Comparison of ENCODE assay signal across 8 cellular contexts in the genomic region with DNA sequence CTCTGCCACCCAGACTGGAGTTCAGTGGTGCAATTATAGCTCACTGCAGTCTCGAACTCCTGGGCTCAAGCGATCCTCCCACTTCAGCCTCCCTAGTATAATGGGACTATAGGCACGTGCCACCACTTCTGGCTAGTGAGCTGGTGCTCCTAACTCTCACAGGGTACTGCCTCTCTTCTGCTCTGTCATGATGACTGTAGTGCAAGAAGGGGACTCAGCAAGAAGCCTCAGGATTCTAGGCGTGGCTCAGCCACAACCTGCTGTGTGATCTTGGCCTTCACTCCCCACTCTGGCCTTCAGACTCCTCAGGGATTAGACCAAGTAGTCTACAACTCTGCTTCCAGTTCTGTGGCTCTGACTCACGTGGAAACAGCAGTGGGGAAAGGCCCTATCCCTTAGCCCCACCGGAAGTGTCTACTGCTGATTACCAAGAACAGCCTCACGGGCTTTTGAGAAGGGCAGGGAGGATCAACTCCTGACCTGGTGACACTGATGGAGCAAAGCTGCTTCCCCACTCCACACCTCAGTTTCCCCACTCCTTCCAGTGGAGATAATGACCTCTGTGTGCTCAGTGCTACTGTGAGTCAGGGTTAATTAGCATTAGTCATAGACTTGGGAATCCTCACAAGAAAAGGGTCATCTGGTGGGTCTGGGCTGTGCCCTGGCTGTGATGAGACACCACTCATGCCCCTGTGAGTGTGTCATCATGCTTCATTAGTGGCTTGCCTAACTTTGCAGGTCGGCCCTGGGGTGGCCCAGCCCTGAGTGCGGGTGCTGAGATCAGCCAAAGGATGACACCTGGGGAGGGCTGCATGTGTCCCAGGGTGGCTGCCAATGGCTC. TPM values are rescaled to one million over a fixed set of nuclear protein-coding genes. Genes with fewer than 3 reads are reported as not detected.
DNase-seq lines count a peak whose midpoint lies in the region; ATAC-seq and TF ChIP-seq lines count a peak whose summit lies in the region.

No MANE protein-coding gene starts in this region.

- peaks cover 0 to 9% (median 0%) of the 10 kb centered on the region in 3 donors for H3K4me1 ChIP-seq in gastroesophageal sphincter
- H3K4me1 ChIP-seq in stomach: peaks cover 20 to 27% (median 23%) of the 10 kb centered on the region in 4 donors

- DNase-seq in AG04450 (ENCODE audit: low read depth, low spot score) (peak; percentile 32), stomach (peak; percentile 31), HEK293T (ENCODE audit: extremely low spot score) (no peak), globus pallidus (ENCODE audit: low spot score) (no peak)

- CTCF ChIA-PET in AG04450 (lab: Charles Lee): interaction anchor here (0.6 to 4.2 kb wide), 26 partner anchors 10 to 822 kb away, joined by 3 to 50 read pairs (median 4); no protein-coding TSS in a partner anchor
- CTCF ChIA-PET in HEK293T (lab: Yijun Ruan, JAX): interaction anchor here (0.6 to 2.4 kb wide), 7 partner anchors 8 to 1150 kb away, joined by 3 to 10 read pairs (median 4); no protein-coding TSS in a partner anchor

- no peak for TF ChIP-seq POLR2A in gastroesophageal sphincter (IDR thresholded peaks at IDR 0.05)
- TF ChIP-seq POLR2A in stomach (IDR thresholded peaks at IDR 0.05): no peak

- H3K4me3 ChIP-seq in AG04450 (ENCODE audit: low read depth, low read length) (no peak overlapping the region), gastroesophageal sphincter (no peak overlapping the region), stomach (no peak overlapping the region)

- H3K27ac ChIP-seq in AG04450 (ENCODE audit: low read depth, low read length) (peak overlapping the region; percentile 88), VCaP (peak overlapping the region; percentile 76), gastroesophageal sphincter (peak overlapping the region in 2 of 4 donors; percentile 28 to 41), stomach (peak overlapping the region; percentile 48 to 88 (median 78))

- no peaks in the 10 kb centered on the region for H3K9me3 ChIP-seq in AG04450 (ENCODE audit: control insufficient read depth, insufficient read depth, low read length)
- no peaks in the 10 kb centered on the region for H3K9me3 ChIP-seq in gastroesophageal sphincter
- no peaks in the 10 kb centered on the region for H3K9me3 ChIP-seq in stomach

- H3K36me3 ChIP-seq in gastroesophageal sphincter (no peaks in the 10 kb centered on the region), stomach (no peaks in the 10 kb centered on the region)

- POLR2A ChIA-PET in AG04450 (lab: Yijun Ruan, JAX): interaction anchor here (0.7 to 1.4 kb wide), 5 partner anchors 30 to 168 kb away, joined by 3 to 9 read pairs (median 5); no protein-coding TSS in a partner anchor
- POLR2A ChIA-PET in HEK293T (lab: Yijun Ruan, JAX): no interaction called here

- H3K27me3 ChIP-seq in AG04450 (ENCODE audit: control insufficient read depth, insufficient read depth, low read length) (no peaks in the 10 kb centered on the region), gastroesophageal sphincter (no peaks in the 10 kb centered on the region), stomach (no peaks in the 10 kb centered on the region)

- intact Hi-C loops in stomach (cut with DNase I; ENCODE audit: low total_unique reads): loop anchor here (10.0 kb wide), 1 partner anchor 185 kb away; no protein-coding TSS in a partner anchor

- ATAC-seq in GM18873 (IDR thresholded peaks at IDR 0.05; ENCODE audit: low FRiP score, unreplicated experiment): peak; percentile 23
- peak; percentile 30 for ATAC-seq in HG03196 (IDR thresholded peaks at IDR 0.05; ENCODE audit: unreplicated experiment)
- ATAC-seq in gastroesophageal sphincter: peak; percentile 64

- TF ChIP-seq CTCF in AG04450 (IDR thresholded peaks at IDR 0.05; ENCODE audit: low read depth, low read length) (no peak), VCaP (conservative IDR thresholded peaks at IDR 0.05) (no peak), gastroesophageal sphincter (IDR thresholded peaks at IDR 0.05) (no peak), stomach (IDR thresholded peaks at IDR 0.05) (no peak)

- no peak for TF ChIP-seq EP300 in gastroesophageal sphincter (IDR thresholded peaks at IDR 0.05)
- TF ChIP-seq EP300 in stomach (IDR thresholded peaks at IDR 0.05): no peak

- WGBS in gastroesophageal sphincter (ENCODE audit: low coverage in 1 of 2), 2 donors: 82 to 84% methylated on average over 6 of the region's 9 CpGs
- 73 to 81% (median 77%) methylated on average over 8 to 9 of the region's 9 CpGs for WGBS in stomach, 5 donors

TF ChIP-seq in HEK293T, 16 proteins besides CTCF, POLR2A, EP300 and RAD21:
- no peak for TF ChIP-seq FOXA1 (IDR thresholded peaks at IDR 0.05)
- TF ChIP-seq HDGF (IDR thresholded peaks at IDR 0.05; ENCODE audit: borderline replicate concordance): no peak
- TF ChIP-seq TARDBP (IDR thresholded peaks at IDR 0.05): no peak
- no peak for TF ChIP-seq FOXK2 (IDR thresholded peaks at IDR 0.05)
- no peak for TF ChIP-seq ZNF384 (IDR thresholded peaks at IDR 0.05)
- no peak for TF ChIP-seq ARNT (IDR thresholded peaks at IDR 0.05)
- TF ChIP-seq, protein P1, sequence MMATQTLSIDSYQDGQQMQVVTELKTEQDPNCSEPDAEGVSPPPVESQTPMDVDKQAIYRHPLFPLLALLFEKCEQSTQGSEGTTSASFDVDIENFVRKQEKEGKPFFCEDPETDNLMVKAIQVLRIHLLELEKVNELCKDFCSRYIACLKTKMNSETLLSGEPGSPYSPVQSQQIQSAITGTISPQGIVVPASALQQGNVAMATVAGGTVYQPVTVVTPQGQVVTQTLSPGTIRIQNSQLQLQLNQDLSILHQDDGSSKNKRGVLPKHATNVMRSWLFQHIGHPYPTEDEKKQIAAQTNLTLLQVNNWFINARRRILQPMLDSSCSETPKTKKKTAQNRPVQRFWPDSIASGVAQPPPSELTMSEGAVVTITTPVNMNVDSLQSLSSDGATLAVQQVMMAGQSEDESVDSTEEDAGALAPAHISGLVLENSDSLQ (IDR thresholded peaks at IDR 0.05): no peak
- TF ChIP-seq NFRKB (IDR thresholded peaks at IDR 0.05): no peak
- TF ChIP-seq L3MBTL2 (conservative IDR thresholded peaks at IDR 0.05): no peak
- no peak for TF ChIP-seq LEF1 (IDR thresholded peaks at IDR 0.05; ENCODE audit: borderline replicate concordance)
- TF ChIP-seq ELF4 (IDR thresholded peaks at IDR 0.05): no peak

RNA-seq across cellular contexts. Expression of gene ZC3HC1, which starts 41.1 kb away (rescaled TPM):
- polyA plus RNA-seq in AG04450 (2011; rRNA removed) (25.1 and 26.4 TPM in 2 replicates), stomach (10 to 100 TPM in 2 of 3 donors, 1 to 10 TPM in 1; 8.6 to 11.9 (median 10.5) TPM)
- polyA minus RNA-seq in AG04450 (2011; rRNA and poly(A)+ RNA removed): 24.6 and 28.9 TPM in 2 replicates
- total RNA-seq in gastroesophageal sphincter (10 to 100 TPM in 3 of 4 donors, 1 to 10 TPM in 1; 7.0 to 18.4 (median 11.7) TPM), stomach (10 to 100 TPM in 1 of 5 donors, 1 to 10 TPM in 3, under 1 TPM in 1; 0.29 to 14.1 (median 5.8) TPM)

RNA-seq across cellular contexts. Expression of gene UBE2H, which starts 57.3 kb away (rescaled TPM):
- polyA plus RNA-seq in AG04450 (2011; rRNA removed) (161 and 180 TPM in 2 replicates), stomach (10 to 100 TPM; 19.2 to 37.7 (median 28.1) TPM)
- polyA minus RNA-seq in AG04450 (2011; rRNA and poly(A)+ RNA removed): 103 and 136 TPM in 2 replicates
- total RNA-seq in gastroesophageal sphincter (10 to 100 TPM; 80.2 to 96.2 (median 85.0) TPM), stomach (100 to 1,000 TPM in 1 of 5 donors, 10 to 100 TPM in 4; 47.8 to 150 (median 59.8) TPM)

Comparison
In these comparisons a context has a peak if more than half of its experiments do, and no peak if none do; other contexts are left out.
1. DNase-seq: peak in AG04450 (single experiment) and stomach (single experiment); none in HEK293T (single experiment) and globus pallidus (single experiment).
2. Peak in every context shown above with its lines, with median percentiles within 50 percentile points of each other: ATAC-seq.